In the genomic region with DNA sequence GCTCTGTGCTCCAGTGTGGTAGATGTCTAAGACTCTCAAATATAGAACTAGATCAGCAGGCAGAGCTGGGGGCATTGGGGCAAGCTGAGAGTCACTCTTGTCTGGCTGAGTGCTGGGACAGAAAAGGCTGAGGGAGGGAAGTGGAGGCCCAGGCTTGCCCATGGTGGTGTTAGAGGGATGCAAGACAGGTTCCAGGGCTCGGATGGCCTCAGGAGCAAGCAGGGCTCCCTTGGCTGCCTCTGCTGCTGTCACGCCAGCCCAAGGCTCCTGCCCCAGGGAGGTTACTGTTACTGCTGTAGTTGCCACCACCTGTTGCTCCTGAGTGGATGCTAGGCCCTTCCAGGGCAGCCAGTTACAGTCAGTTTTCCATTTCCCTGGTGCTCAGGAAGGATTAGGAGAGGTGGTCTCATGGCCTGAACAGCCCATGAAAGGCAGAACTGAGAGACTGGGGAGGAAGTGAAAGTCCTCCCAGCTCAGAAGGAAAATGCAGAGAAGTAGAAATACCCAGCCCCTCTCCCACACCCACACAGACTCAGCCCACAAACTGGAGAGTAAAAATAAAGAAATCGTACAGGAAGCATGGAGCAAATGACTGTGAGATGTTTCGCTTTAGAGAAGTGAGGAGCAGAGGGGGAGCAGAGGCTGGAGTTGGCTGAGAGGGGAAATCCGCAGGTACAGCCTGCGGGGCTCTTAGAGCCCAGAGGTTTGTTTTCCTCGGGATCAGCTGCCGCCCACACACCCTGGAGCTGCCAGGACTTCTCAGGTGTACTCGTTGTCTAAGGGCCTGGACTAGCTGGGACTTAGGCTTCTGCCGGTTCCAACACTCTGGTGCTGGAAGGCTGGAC, we compare ENCODE assay signal across 8 cellular contexts. TPM values are rescaled to one million over a fixed set of nuclear protein-coding genes. Genes with fewer than 3 reads are reported as not detected.
DNase-seq lines count a peak whose midpoint lies in the region; ATAC-seq and TF ChIP-seq lines count a peak whose summit lies in the region.
"Had no signal": no experiment of that assay in that cellular context is flagged by ENCODE, and none has a peak within 500 bp of the region (broad histone marks: within the 10 kb centered on the region; RNA-seq: fewer than 3 reads in every experiment).

No MANE protein-coding gene starts in this region.

- CTCF ChIA-PET in Panc1 (lab: Charles Lee): no interaction called here

- POLR2A ChIA-PET in Panc1 (lab: Charles Lee): interaction anchor here (0.5 to 1.2 kb wide), 2 partner anchors 13 to 17 kb away, joined by 5 to 6 read pairs; no protein-coding TSS in a partner anchor

- H3K4me1 ChIP-seq in Panc1 (ENCODE audit: control insufficient read depth, insufficient read depth, low read length) (peaks cover 46% of the 10 kb centered on the region), neutrophil (ENCODE audit: control insufficient read depth in 1 of 2, insufficient read depth in 1 of 2, low read depth in 1 of 2, low read length in 1 of 2) (peaks cover 71 to 84% of the 10 kb centered on the region in 2 experiments)

- no peaks in the 10 kb centered on the region for H3K36me3 Mint-ChIP-seq in chondrocyte (ENCODE audit: low read depth)

- H3K27me3 Mint-ChIP-seq in chondrocyte (ENCODE audit: low read depth): peaks cover 2% of the 10 kb centered on the region

- TF ChIP-seq CTCF in Panc1 (IDR thresholded peaks at IDR 0.05) (no peak), chondrocyte (IDR thresholded peaks at IDR 0.05) (no peak), neutrophil (IDR thresholded peaks at IDR 0.05) (no peak)

- no peaks in the 10 kb centered on the region for H3K9me3 Mint-ChIP-seq in chondrocyte (ENCODE audit: low read depth)

- peak overlapping the region; percentile 75 for H3K4me3 Mint-ChIP-seq in chondrocyte (ENCODE audit: unreplicated experiment)

- H3K4me3 ChIP-seq in Panc1 (ENCODE audit: low read depth in 2 of 2, low read length in 2 of 2): peak overlapping the region; percentile 61 to 73
- H3K4me3 ChIP-seq in neutrophil (ENCODE audit: low read depth in 1 of 2, low read length in 1 of 2): peak overlapping the region; percentile 86 to 96
- H3K4me3 ChIP-seq: SJCRH30 had no signal

- ATAC-seq in GM21723 (IDR thresholded peaks at IDR 0.05; ENCODE audit: unreplicated experiment): peak; percentile 33
- no peak for ATAC-seq in Panc1
- ATAC-seq in GM21526 (IDR thresholded peaks at IDR 0.05; ENCODE audit: low FRiP score, unreplicated experiment): no peak

- DNase-seq in Panc1 (ENCODE audit: low read depth, low spot score) (no peak), chondrocyte (ENCODE audit: low spot score) (peak; percentile 47), ureter (ENCODE audit: low spot score) (no peak)
- no peak for DNase-seq in effector CD8-positive, alpha-beta T cell (lab: John Stamatoyannopoulos, UW)

- H3K27me3 ChIP-seq in Panc1 (ENCODE audit: control insufficient read depth, insufficient read depth, low read length): no peaks in the 10 kb centered on the region
- no peaks in the 10 kb centered on the region for H3K27me3 ChIP-seq in neutrophil

- intact Hi-C loops in Panc1 (cut with micrococcal nuclease; ENCODE audit: unreplicated experiment): no loop called here

- H3K27ac ChIP-seq in Panc1 (ENCODE audit: low read length): peak overlapping the region; percentile 88
- peak overlapping the region; percentile 99 for H3K27ac ChIP-seq in neutrophil
- H3K27ac ChIP-seq: SJCRH30 had no signal

- no TSS peak for BruUV-seq in Panc1 (replicated peaks; lab: Mats Ljungman, UMichigan)

- H3K36me3 ChIP-seq in Panc1 (ENCODE audit: control insufficient read depth, insufficient read depth, low read length): no peaks in the 10 kb centered on the region
- H3K36me3 ChIP-seq in neutrophil: peaks cover 20% of the 10 kb centered on the region
- H3K36me3 ChIP-seq: SJCRH30 had no signal

- peaks cover 30% of the 10 kb centered on the region for H3K4me1 Mint-ChIP-seq in chondrocyte (ENCODE audit: low read depth)

- H3K9me3 ChIP-seq in Panc1 (ENCODE audit: control insufficient read depth, insufficient read depth, low read depth, low read length) (no peaks in the 10 kb centered on the region), neutrophil (no peaks in the 10 kb centered on the region)
- H3K9me3 ChIP-seq: SJCRH30 had no signal

- peak overlapping the region; percentile 91 for H3K27ac Mint-ChIP-seq in chondrocyte (ENCODE audit: unreplicated experiment)

- in situ Hi-C loops in Panc1 (cut with HindIII; ENCODE audit: low pct_unique_long_range_greater_than_20kb, low sequenced_read_pairs): no loop called here

RNA-seq across cellular contexts. Expression of a gene that starts 2.1 kb away (rescaled TPM):
- total RNA-seq in Panc1 (2021; ENCODE audit: unreplicated experiment) (12.2 TPM), chondrocyte (1.1 to 1.4 TPM (median 1.3 TPM) in 3 replicates), ureter (12.5 TPM)
- polyA plus RNA-seq in Panc1 (2012; ENCODE audit: insufficient read length): 14.1 TPM
